ENCODE assay signal across 23 cellular contexts in genomic region chr18:11957636-11958035, GRCh38. TPM values are rescaled to one million over a fixed set of nuclear protein-coding genes. Genes with fewer than 3 reads are reported as not detected.
A peak's percentile ranks its signal among the peaks of the same experiment; 100 is the strongest.
DNase-seq lines count a peak whose midpoint lies in the region; ATAC-seq and TF ChIP-seq lines count a peak whose summit lies in the region.
"Had no signal": no experiment of that assay in that cellular context is flagged by ENCODE, and none has a peak within 500 bp of the region (broad histone marks: within the 10 kb centered on the region; RNA-seq: fewer than 3 reads in every experiment).

No MANE protein-coding gene starts in this region.

- H3K36me3 Mint-ChIP-seq in chondrocyte (ENCODE audit: low read depth) (peaks cover 2% of the 10 kb centered on the region), neural progenitor cell (peaks cover 7% of the 10 kb centered on the region)

- H3K27ac ChIP-seq in neural progenitor cell: no peak overlapping the region
- no peak overlapping the region for H3K27ac ChIP-seq in testis
- H3K27ac ChIP-seq in tibial nerve: peak overlapping the region in 1 of 4 donors; percentile 88
- H3K27ac ChIP-seq: GM23248, RWPE1 had no signal

- intact Hi-C loops in testis (cut with DNase I; ENCODE audit: low total_unique reads): no loop called here

- H3K27ac Mint-ChIP-seq in chondrocyte (ENCODE audit: unreplicated experiment): peak overlapping the region; percentile 67
- H3K27ac Mint-ChIP-seq in neural progenitor cell: peak overlapping the region; percentile 14
- H3K27ac Mint-ChIP-seq: CD4-positive, alpha-beta memory T cell; H9 had no signal

- ATAC-seq in HG03196 (IDR thresholded peaks at IDR 0.05; ENCODE audit: unreplicated experiment): no peak
- ATAC-seq: GM12878 had no signal

- H3K9me3 ChIP-seq in neural progenitor cell (ENCODE audit: low read depth): no peaks in the 10 kb centered on the region
- H3K9me3 ChIP-seq in testis: no peaks in the 10 kb centered on the region
- peaks cover 0 to 11% (median 0%) of the 10 kb centered on the region in 4 donors for H3K9me3 ChIP-seq in tibial nerve

- H3K27me3 ChIP-seq in neural progenitor cell: no peaks in the 10 kb centered on the region
- no peaks in the 10 kb centered on the region for H3K27me3 ChIP-seq in testis
- H3K27me3 ChIP-seq in tibial nerve: no peaks in the 10 kb centered on the region

- H3K4me3 Mint-ChIP-seq in chondrocyte (ENCODE audit: unreplicated experiment): no peak overlapping the region
- peak overlapping the region; percentile 26 for H3K4me3 Mint-ChIP-seq in neural progenitor cell
- H3K4me3 Mint-ChIP-seq: CD4-positive, alpha-beta memory T cell; H9 had no signal

- H3K27me3 Mint-ChIP-seq in chondrocyte (ENCODE audit: low read depth) (no peaks in the 10 kb centered on the region), neural progenitor cell (ENCODE audit: insufficient read depth, low read depth) (peaks cover 5% of the 10 kb centered on the region)

- H3K36me3 ChIP-seq in neural progenitor cell: no peaks in the 10 kb centered on the region
- H3K36me3 ChIP-seq in testis (ENCODE audit: low read depth, missing control alignments): no peaks in the 10 kb centered on the region
- no peaks in the 10 kb centered on the region for H3K36me3 ChIP-seq in tibial nerve

- peaks cover 2% of the 10 kb centered on the region for H3F3A ChIP-seq in neural progenitor cell (ENCODE audit: low read depth)

- TF ChIP-seq POLR2A in testis (IDR thresholded peaks at IDR 0.05): no peak
- TF ChIP-seq POLR2A in tibial nerve (IDR thresholded peaks at IDR 0.05): no peak

- H3K9me3 Mint-ChIP-seq in chondrocyte (ENCODE audit: low read depth) (peaks cover 15% of the 10 kb centered on the region), neural progenitor cell (peaks cover 24% of the 10 kb centered on the region)

- H3K4me2 ChIP-seq in neural progenitor cell: no peak overlapping the region

- no peak overlapping the region for H3K9ac ChIP-seq in neural progenitor cell
- H3K9ac ChIP-seq: GM23248 had no signal

- DNase-seq in chondrocyte (ENCODE audit: low spot score) (no peak), foreskin melanocyte (peak; percentile 91), neural progenitor cell (ENCODE audit: low spot score) (no peak), testis (no peak), tibial nerve (ENCODE audit: low spot score in 2 of 2) (no peak), NCI-H2081 treated with DMSO at 0.1 percent for 48 hours (lab: John Stamatoyannopoulos, UW) (no peak)
- DNase-seq: C1 segment of cervical spinal cord; Caco-2; CD4-positive, alpha-beta memory T cell; DMS 273 treated with DMSO at 0.1 percent for 48 hours; DMS79; EL; GDM1; GM23248; H9; KG1; MM.1S; NCI-H2029; NCI-H69; SHP77 had no signal

- H3K79me2 ChIP-seq in neural progenitor cell (ENCODE audit: low read depth): no peaks in the 10 kb centered on the region

- H3K4me1 ChIP-seq in neural progenitor cell: peaks cover 4% of the 10 kb centered on the region
- no peaks in the 10 kb centered on the region for H3K4me1 ChIP-seq in testis
- peaks cover 0 to 13% (median 5%) of the 10 kb centered on the region in 4 donors for H3K4me1 ChIP-seq in tibial nerve

- H3K4me3 ChIP-seq in neural progenitor cell (no peak overlapping the region), testis (no peak overlapping the region), tibial nerve (no peak overlapping the region)
- H3K4me3 ChIP-seq: GM12878, GM23248 had no signal

- TF ChIP-seq EP300 in tibial nerve (IDR thresholded peaks at IDR 0.05): no peak

- no peak overlapping the region for H2AFZ ChIP-seq in neural progenitor cell (replicated peaks)
- H2AFZ ChIP-seq: GM23248 had no signal

- H4K20me1 ChIP-seq in neural progenitor cell (ENCODE audit: low read depth): no peaks in the 10 kb centered on the region

- H3K4me1 Mint-ChIP-seq in chondrocyte (ENCODE audit: low read depth): peaks cover 40% of the 10 kb centered on the region
- H3K4me1 Mint-ChIP-seq in neural progenitor cell: peaks cover 19% of the 10 kb centered on the region
- H3K4me1 Mint-ChIP-seq: CD4-positive, alpha-beta memory T cell had no signal

- 74 to 88% methylated on average over 2 of the region's 2 CpGs for WGBS in testis, 2 donors
- 50 to 57% methylated on average over 2 of the region's 2 CpGs for WGBS in tibial nerve, 2 donors

- TF ChIP-seq CTCF in chondrocyte (IDR thresholded peaks at IDR 0.05): no peak
- no peak for TF ChIP-seq CTCF in neural progenitor cell (IDR thresholded peaks at IDR 0.05)
- no peak for TF ChIP-seq CTCF in testis (IDR thresholded peaks at IDR 0.05)
- TF ChIP-seq CTCF in tibial nerve (IDR thresholded peaks at IDR 0.05): no peak

RNA-seq across cellular contexts. Expression of gene IMPA2, which starts 23.7 kb away (rescaled TPM):
- total RNA-seq in chondrocyte (10.8 to 25.1 TPM (median 10.9 TPM) in 3 replicates), neural progenitor cell (ENCODE audit: low replicate concordance) (41.9 and 85.3 TPM in 2 replicates), testis (10 to 100 TPM; 16.6 to 21.3 TPM), tibial nerve (10 to 100 TPM; 12.7 to 62.4 (median 36.2) TPM)
- 16.7 TPM for polyA plus RNA-seq in testis (ENCODE audit: insufficient read depth, low read depth, low replicate concordance)

RNA-seq across cellular contexts. Expression of gene MPPE1, which starts 49.5 kb away (rescaled TPM):
- total RNA-seq in chondrocyte: 37.7 to 40.4 TPM (median 38.2 TPM) in 3 replicates
- total RNA-seq in neural progenitor cell (ENCODE audit: low replicate concordance): 12.2 and 17.3 TPM in 2 replicates
- total RNA-seq in testis: 10 to 100 TPM; 28.3 to 37.5 TPM
- 32.8 TPM for polyA plus RNA-seq in testis (ENCODE audit: insufficient read depth, low read depth, low replicate concordance)
- total RNA-seq in tibial nerve: 10 to 100 TPM; 13.3 to 33.2 (median 27.7) TPM
